11 cellular contexts compared by ENCODE assay signal in the genomic region with DNA sequence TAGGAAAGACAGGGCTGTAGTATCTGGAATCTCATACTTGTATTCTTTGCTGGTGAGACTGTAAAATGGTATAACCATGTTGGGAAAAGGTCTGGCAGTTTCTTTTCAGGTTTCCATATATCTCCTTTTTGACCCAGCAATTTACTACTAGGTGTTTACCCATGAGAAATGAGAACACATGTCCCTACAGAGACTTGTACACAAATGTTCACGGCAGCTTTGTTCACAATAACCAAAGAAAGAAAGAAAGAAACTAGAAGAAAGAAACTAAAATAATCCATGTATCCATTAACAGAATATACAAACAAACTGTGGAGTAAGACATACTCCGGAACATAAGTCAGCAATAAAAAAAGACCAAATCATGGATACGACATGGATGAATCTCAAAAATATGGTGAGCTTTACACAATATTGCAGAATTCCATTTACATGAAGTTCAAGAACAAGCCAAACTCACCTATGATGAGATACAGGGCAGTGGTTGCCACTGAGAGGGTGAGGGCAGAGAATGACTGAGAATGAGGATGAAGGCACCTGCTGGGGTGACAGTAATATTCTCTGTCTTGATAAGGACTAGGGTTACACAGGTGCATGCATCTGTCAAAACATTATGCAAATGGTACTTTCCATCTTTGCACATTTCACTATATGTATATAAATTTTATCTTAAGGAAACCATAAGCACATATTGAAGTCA. TPM values are rescaled to one million over a fixed set of nuclear protein-coding genes. Genes with fewer than 3 reads are reported as not detected.
DNase-seq lines count a peak whose midpoint lies in the region; ATAC-seq and TF ChIP-seq lines count a peak whose summit lies in the region.
"Had no signal": no experiment of that assay in that cellular context is flagged by ENCODE, and none has a peak within 500 bp of the region (broad histone marks: within the 10 kb centered on the region; RNA-seq: fewer than 3 reads in every experiment).

No MANE protein-coding gene starts in this region.

- 88 to 92% methylated on average over 3 of the region's 3 CpGs for WGBS in heart right ventricle, 2 donors
- WGBS in right cardiac atrium, result 92% methylated on average over 3 of the region's 3 CpGs
- 82 to 87% methylated on average over 3 of the region's 3 CpGs for WGBS in upper lobe of left lung, 2 donors

- no peak for TF ChIP-seq POLR2A in upper lobe of left lung (IDR thresholded peaks at IDR 0.05)

- peak overlapping the region in 8 of 10 donors; percentile 90 to 96 (median 94) for H3K27ac ChIP-seq in heart right ventricle
- H3K27ac ChIP-seq in right cardiac atrium (ENCODE audit: low read length), result no peak overlapping the region
- H3K27ac ChIP-seq in upper lobe of left lung, result peak overlapping the region; percentile 80 to 90 (median 86)

- TF ChIP-seq CTCF in heart right ventricle (IDR thresholded peaks at IDR 0.05), result no peak
- no peak for TF ChIP-seq CTCF in fibroblast of pulmonary artery (IDR thresholded peaks at IDR 0.05; ENCODE audit: low read length, missing control alignments)
- TF ChIP-seq CTCF in upper lobe of left lung (IDR thresholded peaks at IDR 0.05), result no peak

- no peak for DNase-seq in heart right ventricle
- no peak for DNase-seq in right cardiac atrium
- peak; percentile 74 for DNase-seq in NAMALWA (ENCODE audit: low spot score)
- DNase-seq in fibroblast of pulmonary artery (ENCODE audit: low read depth), result no peak
- no peak for DNase-seq in upper lobe of left lung
- DNase-seq in ACHN, result no peak
- no peak for DNase-seq in T1000 (lab: John Stamatoyannopoulos, UW)
- DNase-seq: adrenal gland, hypothalamus, SHP77 had no signal

- H3K4me3 ChIP-seq in heart right ventricle (peak overlapping the region in 7 of 10 donors; percentile 83 to 96 (median 89)), right cardiac atrium (ENCODE audit: low read length) (no peak overlapping the region), fibroblast of pulmonary artery (replicated peaks; ENCODE audit: low read depth, low read length) (peak overlapping the region; percentile 91), upper lobe of left lung (peak overlapping the region in 1 of 4 donors; percentile 6)

- H3K36me3 ChIP-seq in heart right ventricle (no peaks in the 10 kb centered on the region), upper lobe of left lung (no peaks in the 10 kb centered on the region)
- H3K36me3 ChIP-seq: adrenal gland had no signal

- intact Hi-C loops in heart right ventricle (cut with DNase I) (loop anchor here in 9 of 10 donors (5.0 to 10.0 kb wide), 7 partner anchors 38 to 216 kb away; no protein-coding TSS in a partner anchor), right cardiac atrium (cut with DNase I) (loop anchor here in 1 of 4 donors (10.0 kb wide), 2 partner anchors 136 to 216 kb away; no protein-coding TSS in a partner anchor)

- ATAC-seq in heart right ventricle, result no peak
- no peak for ATAC-seq in right cardiac atrium
- ATAC-seq in upper lobe of left lung (ENCODE audit: low FRiP score in 2 of 2), result no peak
- ATAC-seq in GM21515 (IDR thresholded peaks at IDR 0.05; ENCODE audit: unreplicated experiment), result no peak

- H3K4me1 ChIP-seq in heart right ventricle (peaks cover 3 to 85% (median 69%) of the 10 kb centered on the region in 9 donors), right cardiac atrium (ENCODE audit: control insufficient read depth, insufficient read depth, low read length) (peaks cover 13% of the 10 kb centered on the region), upper lobe of left lung (peaks cover 39 to 56% (median 54%) of the 10 kb centered on the region in 4 donors)

- no peak for TF ChIP-seq EP300 in upper lobe of left lung (IDR thresholded peaks at IDR 0.05)

- H3K9me3 ChIP-seq in heart right ventricle (no peaks in the 10 kb centered on the region), right cardiac atrium (ENCODE audit: control insufficient read depth, low read length) (no peaks in the 10 kb centered on the region), upper lobe of left lung (no peaks in the 10 kb centered on the region)
- H3K9me3 ChIP-seq: adrenal gland had no signal

- H3K27me3 ChIP-seq in heart right ventricle (no peaks in the 10 kb centered on the region), right cardiac atrium (ENCODE audit: control insufficient read depth, insufficient read depth) (no peaks in the 10 kb centered on the region), upper lobe of left lung (no peaks in the 10 kb centered on the region)

- in situ Hi-C loops in ACHN (cut with HindIII; ENCODE audit: low pct_ligation_motif_present, low pct_unique_long_range_greater_than_20kb, low sequenced_read_pairs), result no loop called here

RNA-seq across cellular contexts. Expression of a gene that starts 2.7 kb away (rescaled TPM):
- 10 to 100 TPM; 17.4 to 32.2 (median 24.0) TPM for total RNA-seq in heart right ventricle
- 10 to 100 TPM; 20.5 to 25.9 TPM for polyA plus RNA-seq in heart right ventricle
- total RNA-seq in right cardiac atrium, result 10 to 100 TPM; 17.9 to 23.6 (median 20.6) TPM
- polyA plus RNA-seq in right cardiac atrium, result 21.2 TPM
- total RNA-seq in upper lobe of left lung, result 100 to 1,000 TPM in 2 of 6 donors, 10 to 100 TPM in 4; 62.1 to 121 (median 76.1) TPM
